In the genomic region with DNA sequence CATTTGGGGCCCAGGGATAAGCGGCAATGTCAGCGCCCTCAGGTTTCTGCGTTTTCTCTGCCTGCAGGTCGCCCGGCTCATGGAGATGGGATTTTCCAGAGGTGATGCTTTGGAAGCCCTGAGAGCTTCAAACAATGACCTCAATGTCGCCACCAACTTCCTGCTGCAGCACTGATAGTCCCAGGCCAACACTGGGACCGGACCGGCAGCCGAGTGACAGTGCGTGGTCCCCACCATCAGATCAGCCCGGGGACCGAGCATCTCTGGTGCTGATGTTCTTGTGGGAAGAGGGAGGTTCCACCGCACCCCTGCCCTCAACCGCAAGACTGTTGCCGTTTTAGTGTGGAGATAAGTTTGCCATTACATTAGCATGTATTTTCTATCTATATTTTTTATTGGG, we compare ENCODE assay signal across 21 cellular contexts.
DNase-seq lines count a peak whose midpoint lies in the region; ATAC-seq and TF ChIP-seq lines count a peak whose summit lies in the region.
"Had no signal": no experiment of that assay in that cellular context is flagged by ENCODE, and none has a peak within 500 bp of the region (broad histone marks: within the 10 kb centered on the region; RNA-seq: fewer than 3 reads in every experiment).

No MANE protein-coding gene starts in this region.

- no peak overlapping the region for H4K8ac ChIP-seq in IMR-90 (ENCODE audit: low read depth in 2 of 2, low read length in 2 of 2)

- H2BK120ac ChIP-seq in IMR-90 (ENCODE audit: low read depth, low read length), result no peak overlapping the region

- H3K27ac Mint-ChIP-seq in activated naive CD4-positive, alpha-beta T cell treated with anti-CD3 and anti-CD28 coated beads, Interleukin-2, amount 10 ng/mL, durations not matched to agents 7 days and 5 days, result peak overlapping the region; percentile 91
- peak overlapping the region; percentile 97 for H3K27ac Mint-ChIP-seq in activated naive CD8-positive, alpha-beta T cell treated with anti-CD3 and anti-CD28 coated beads, Interleukin-2, amount 50 U/mL, for 24 hours
- no peak overlapping the region for H3K27ac Mint-ChIP-seq in osteocyte (ENCODE audit: unreplicated experiment)
- H3K27ac Mint-ChIP-seq: mesothelial cell of epicardium, nephron had no signal

- H3K79me1 ChIP-seq in IMR-90 (ENCODE audit: low read depth in 1 of 2, low read length in 2 of 2), result no peaks in the 10 kb centered on the region; a peak in 1 of 4 replicates

- no peak overlapping the region for H4K91ac ChIP-seq in IMR-90 (ENCODE audit: insufficient read depth, low read depth, low read length)

- H2BK20ac ChIP-seq in IMR-90 (ENCODE audit: low read depth, low read length), result no peak overlapping the region

- no peak overlapping the region for H3K4me3 Mint-ChIP-seq in activated naive CD4-positive, alpha-beta T cell treated with anti-CD3 and anti-CD28 coated beads, Interleukin-2, amount 10 ng/mL, durations not matched to agents 7 days and 5 days
- H3K4me3 Mint-ChIP-seq in activated naive CD8-positive, alpha-beta T cell treated with anti-CD3 and anti-CD28 coated beads, Interleukin-2, amount 50 U/mL, for 24 hours, result no peak overlapping the region
- no peak overlapping the region for H3K4me3 Mint-ChIP-seq in osteocyte (ENCODE audit: unreplicated experiment)
- H3K4me3 Mint-ChIP-seq: CD14-positive monocyte, mesothelial cell of epicardium, nephron had no signal

- DNase-seq in activated naive CD4-positive, alpha-beta T cell treated with anti-CD3 and anti-CD28 coated beads, Interleukin-2, amount 10 ng/mL, durations not matched to agents 7 days and 5 days, result no peak
- no peak for DNase-seq in activated naive CD4-positive, alpha-beta T cell treated with anti-CD3 and anti-CD28 coated beads, Interleukin-2, amount 50 U/mL, for 16 hours
- DNase-seq in IMR-90 (no peak), osteocyte (ENCODE audit: extremely low spot score, unreplicated experiment) (peak; percentile 49), foreskin fibroblast (no peak)
- DNase-seq in activated naive CD8-positive, alpha-beta T cell treated with anti-CD3 and anti-CD28 coated beads, Interleukin-2, amount 50 U/mL, for 24 hours, result peak; percentile 6
- DNase-seq: DMS153, heart right ventricle, NCI-H1105, NCI-H2029, NCI-H82, OCI-M1, upper lobe of right lung had no signal

- ATAC-seq in IMR-90 (ENCODE audit: low read depth), result no peak
- no peak for ATAC-seq in activated naive CD8-positive, alpha-beta T cell treated with anti-CD3 and anti-CD28 coated beads, Interleukin-2, amount 50 U/mL, for 24 hours
- no peak for ATAC-seq in HG03432 (IDR thresholded peaks at IDR 0.05; ENCODE audit: unreplicated experiment)
- ATAC-seq: heart right ventricle, sciatic nerve, upper lobe of right lung had no signal

- peaks cover 83% of the 10 kb centered on the region for H3K4me1 Mint-ChIP-seq in activated naive CD4-positive, alpha-beta T cell treated with anti-CD3 and anti-CD28 coated beads, Interleukin-2, amount 10 ng/mL, durations not matched to agents 7 days and 5 days
- peaks cover 89% of the 10 kb centered on the region for H3K4me1 Mint-ChIP-seq in activated naive CD8-positive, alpha-beta T cell treated with anti-CD3 and anti-CD28 coated beads, Interleukin-2, amount 50 U/mL, for 24 hours
- H3K4me1 Mint-ChIP-seq in osteocyte (ENCODE audit: unreplicated experiment), result peaks cover 10% of the 10 kb centered on the region
- H3K4me1 Mint-ChIP-seq: mesothelial cell of epicardium, nephron had no signal

- TF ChIP-seq CTCF in IMR-90 (conservative IDR thresholded peaks at IDR 0.05; ENCODE audit: low read depth, low read length) (no peak), osteocyte (IDR thresholded peaks at IDR 0.05) (no peak), foreskin fibroblast (IDR thresholded peaks at IDR 0.05; ENCODE audit: low read depth, low read length) (no peak)

- H3K4me1 ChIP-seq in IMR-90 (ENCODE audit: control insufficient read depth, insufficient read depth, low read length), result no peaks in the 10 kb centered on the region
- H3K4me1 ChIP-seq: breast epithelium, parathyroid adenoma, upper lobe of right lung had no signal

- no peak overlapping the region for H3K27ac ChIP-seq in IMR-90 (ENCODE audit: insufficient read depth, low read length)
- H3K27ac ChIP-seq: breast epithelium, HL-60, parathyroid adenoma, upper lobe of right lung had no signal

- no peak for TF ChIP-seq POLR2A in IMR-90 (IDR thresholded peaks at IDR 0.05; ENCODE audit: low read depth, low read length)

- no peak overlapping the region for H3K4me2 ChIP-seq in IMR-90 (ENCODE audit: low read depth, low read length)

- H3K14ac ChIP-seq in IMR-90 (replicated peaks; ENCODE audit: low read depth, low read length), result no peak overlapping the region

- POLR2A ChIA-PET in IMR-90 (lab: Charles Lee; ENCODE audit: unreplicated experiment), result no interaction called here

- no TSS peak for BruUV-seq in IMR-90 (replicated peaks; lab: Mats Ljungman, UMichigan)

- H3K56ac ChIP-seq in IMR-90 (ENCODE audit: extremely low read depth, insufficient read depth, low read length), result no peak overlapping the region

- peaks cover 4% of the 10 kb centered on the region; the same call in 1 of the 2 replicates for H4K20me1 ChIP-seq in IMR-90 (ENCODE audit: insufficient read depth, low read length)

- dilution Hi-C loops in IMR-90 (cut with HindIII; ENCODE audit: low sequenced_read_pairs, unreplicated experiment), result no loop called here

- H2BK15ac ChIP-seq in IMR-90 (ENCODE audit: low read depth, low read length), result no peak overlapping the region

- no peak overlapping the region for H3K23ac ChIP-seq in IMR-90 (ENCODE audit: low read depth, low read length)

- H3K36me3 ChIP-seq in IMR-90 (ENCODE audit: control insufficient read depth, insufficient read depth, low read length), result peaks cover 7% of the 10 kb centered on the region
- H3K36me3 ChIP-seq: breast epithelium had no signal

- H2AK9ac ChIP-seq in IMR-90 (replicated peaks; ENCODE audit: low read depth, low read length, poor library complexity), result peak overlapping the region; percentile 42

- peaks cover 6% of the 10 kb centered on the region; the same call in 1 of the 2 replicates for H3K9me1 ChIP-seq in IMR-90 (ENCODE audit: insufficient read depth, low read length)

- no peak overlapping the region for H2BK5ac ChIP-seq in IMR-90 (ENCODE audit: low read depth, low read length, poor library complexity, severe bottlenecking)

- no peak overlapping the region for H2AFZ ChIP-seq in IMR-90 (replicated peaks; ENCODE audit: low read length, poor library complexity)
- H2AFZ ChIP-seq: parathyroid adenoma had no signal

- H3K9me3 ChIP-seq in IMR-90 (ENCODE audit: control insufficient read depth, insufficient read depth, low read length), result no peaks in the 10 kb centered on the region
- H3K9me3 ChIP-seq: breast epithelium, heart right ventricle, upper lobe of right lung had no signal

- no peak overlapping the region for H3K4me3 ChIP-seq in IMR-90 (ENCODE audit: insufficient read depth, low read depth, low read length)
- no peak overlapping the region for H3K4me3 ChIP-seq in foreskin fibroblast (ENCODE audit: low read depth in 1 of 2, low read length in 2 of 2)
- H3K4me3 ChIP-seq: breast epithelium, heart right ventricle, upper lobe of right lung had no signal

- no peak overlapping the region for H3K9ac ChIP-seq in IMR-90 (ENCODE audit: low read depth, low read length)
- H3K9ac ChIP-seq: parathyroid adenoma had no signal

- in situ Hi-C loops in IMR-90 (cut with MboI; ENCODE audit: low sequenced_read_pairs), result no loop called here

- no peak overlapping the region for H3K18ac ChIP-seq in IMR-90 (ENCODE audit: low read depth, low read length)

- H3K27me3 ChIP-seq in IMR-90 (ENCODE audit: control insufficient read depth, insufficient read depth, low read length), result no peaks in the 10 kb centered on the region
- H3K27me3 ChIP-seq: breast epithelium, heart right ventricle, upper lobe of right lung had no signal

- H4K5ac ChIP-seq in IMR-90 (ENCODE audit: low read depth, low read length), result no peak overlapping the region

- H3K9me3 Mint-ChIP-seq in activated naive CD4-positive, alpha-beta T cell treated with anti-CD3 and anti-CD28 coated beads, Interleukin-2, amount 10 ng/mL, durations not matched to agents 7 days and 5 days, result no peaks in the 10 kb centered on the region
- H3K9me3 Mint-ChIP-seq in activated naive CD8-positive, alpha-beta T cell treated with anti-CD3 and anti-CD28 coated beads, Interleukin-2, amount 50 U/mL, for 24 hours, result no peaks in the 10 kb centered on the region
- H3K9me3 Mint-ChIP-seq in osteocyte (ENCODE audit: unreplicated experiment), result no peaks in the 10 kb centered on the region
- H3K9me3 Mint-ChIP-seq: CD14-positive monocyte, mesothelial cell of epicardium, nephron had no signal

- TF ChIP-seq RAD21 in IMR-90 (IDR thresholded peaks at IDR 0.05; ENCODE audit: low read length), result no peak

- CTCF ChIA-PET in activated naive CD4-positive, alpha-beta T cell treated with anti-CD3 and anti-CD28 coated beads, Interleukin-2, amount 10 ng/mL, durations not matched to agents 7 days and 5 days (lab: Charles Lee), result interaction anchor here (1.2 to 13.8 kb wide), 4 partner anchors 33 to 209 kb away, joined by 4 to 328 read pairs (median 112); no protein-coding TSS in a partner anchor
- CTCF ChIA-PET in IMR-90 (lab: Yijun Ruan, JAX), result no interaction called here

- H2AK5ac ChIP-seq in IMR-90 (ENCODE audit: low read depth, low read length), result no peak overlapping the region

- WGBS in IMR-90 (ENCODE audit: extremely low coverage in 2 of 2, insufficient read length in 1 of 2), 2 experiments, result 97% methylated on average over 6 of the region's 15 CpGs; no CpG with 5 or more reads in 1 of the 2 experiments

- H3K27me3 Mint-ChIP-seq in activated naive CD4-positive, alpha-beta T cell treated with anti-CD3 and anti-CD28 coated beads, Interleukin-2, amount 10 ng/mL, durations not matched to agents 7 days and 5 days, result no peaks in the 10 kb centered on the region
- no peaks in the 10 kb centered on the region for H3K27me3 Mint-ChIP-seq in activated naive CD8-positive, alpha-beta T cell treated with anti-CD3 and anti-CD28 coated beads, Interleukin-2, amount 50 U/mL, for 24 hours
- no peaks in the 10 kb centered on the region for H3K27me3 Mint-ChIP-seq in osteocyte (ENCODE audit: unreplicated experiment)

- intact Hi-C loops in IMR-90 (cut with micrococcal nuclease), result no loop called here

- H3K4ac ChIP-seq in IMR-90 (ENCODE audit: low read depth, low read length), result no peak overlapping the region

- H3K36me3 Mint-ChIP-seq in activated naive CD4-positive, alpha-beta T cell treated with anti-CD3 and anti-CD28 coated beads, Interleukin-2, amount 10 ng/mL, durations not matched to agents 7 days and 5 days, result peaks cover 34% of the 10 kb centered on the region
- peaks cover 37% of the 10 kb centered on the region for H3K36me3 Mint-ChIP-seq in activated naive CD8-positive, alpha-beta T cell treated with anti-CD3 and anti-CD28 coated beads, Interleukin-2, amount 50 U/mL, for 24 hours (ENCODE audit: low read depth)
- H3K36me3 Mint-ChIP-seq in osteocyte (ENCODE audit: unreplicated experiment), result peaks cover 10% of the 10 kb centered on the region

Comparison
In these comparisons a context has a peak if more than half of its experiments do, and no peak if none do; other contexts are left out.
1. DNase-seq: peak in activated naive CD8-positive, alpha-beta T cell treated with anti-CD3 and anti-CD28 coated beads, Interleukin-2, amount 50 U/mL, for 24 hours (single experiment) and osteocyte (single experiment); none in activated naive CD4-positive, alpha-beta T cell treated with anti-CD3 and anti-CD28 coated beads, Interleukin-2, amount 10 ng/mL, durations not matched to agents 7 days and 5 days (single experiment), activated naive CD4-positive, alpha-beta T cell treated with anti-CD3 and anti-CD28 coated beads, Interleukin-2, amount 50 U/mL, for 16 hours (single experiment), IMR-90 (single experiment) and foreskin fibroblast (0 of 2).